8 cellular contexts compared by ENCODE assay signal in the genomic region with DNA sequence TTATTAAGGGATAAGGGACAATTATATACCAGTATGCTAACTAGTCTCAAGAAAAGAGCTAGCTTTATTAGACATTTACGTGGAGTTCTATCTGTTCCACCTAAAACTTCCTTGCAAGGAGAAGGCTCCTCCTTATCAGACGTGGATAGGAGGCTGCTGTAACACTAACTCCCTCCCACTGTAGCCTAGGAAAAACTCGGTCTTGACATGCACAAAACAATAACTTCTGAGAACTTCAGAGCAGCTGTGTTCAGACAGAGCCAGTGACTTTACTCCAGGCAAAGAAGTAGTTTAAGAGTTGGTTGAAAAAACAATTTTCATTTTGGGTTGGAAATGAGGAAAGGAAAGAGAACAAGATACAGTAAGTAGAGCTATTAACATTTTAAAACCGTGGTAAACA. TPM values are rescaled to one million over a fixed set of nuclear protein-coding genes. Genes with fewer than 3 reads are reported as not detected.
DNase-seq lines count a peak whose midpoint lies in the region; ATAC-seq and TF ChIP-seq lines count a peak whose summit lies in the region.

No MANE protein-coding gene starts in this region.

- H3K27me3 ChIP-seq in AG04450 (ENCODE audit: control insufficient read depth, insufficient read depth, low read length) = no peaks in the 10 kb centered on the region

- H3K4me3 ChIP-seq in AG04450 (ENCODE audit: low read depth, low read length) = peak overlapping the region; percentile 84

- no peak for TF ChIP-seq CTCF in AG04450 (IDR thresholded peaks at IDR 0.05; ENCODE audit: low read depth, low read length)

- CTCF ChIA-PET in AG04450 (lab: Charles Lee) = interaction anchor here (0.5 to 4.7 kb wide), 5 partner anchors 11 to 80 kb away, joined by 3 to 25 read pairs (median 5); a partner anchor contains a TSS

- POLR2A ChIA-PET in AG04450 (lab: Yijun Ruan, JAX) = interaction anchor here (1.2 to 1.9 kb wide), 3 partner anchors 10 to 52 kb away, joined by 6 read pairs; a partner anchor contains a TSS

- H3K27ac ChIP-seq in AG04450 (ENCODE audit: low read depth, low read length) (peak overlapping the region; percentile 65), KOPT-K1 (ENCODE audit: low read depth, low read length, poor library complexity, severe bottlenecking) (peak overlapping the region; percentile 20)

- no peaks in the 10 kb centered on the region for H3K36me3 Mint-ChIP-seq in naive B cell

- no peaks in the 10 kb centered on the region for H3K9me3 ChIP-seq in AG04450 (ENCODE audit: control insufficient read depth, insufficient read depth, low read length)
- no peaks in the 10 kb centered on the region for H3K9me3 ChIP-seq in KOPT-K1 (ENCODE audit: insufficient read depth, low read length, poor library complexity, severe bottlenecking)

- peak overlapping the region in 7 of 8 donors; percentile 4 to 99 (median 63) for H3K4me3 Mint-ChIP-seq in naive B cell

- peaks cover 30 to 60% (median 51%) of the 10 kb centered on the region in 3 donors for H3K4me1 Mint-ChIP-seq in naive B cell

- no peaks in the 10 kb centered on the region for H3K27me3 Mint-ChIP-seq in naive B cell

- H3K27ac Mint-ChIP-seq in naive B cell = peak overlapping the region in 4 of 6 donors; percentile 11 to 77 (median 36)

- no peak for ATAC-seq in naive B cell (ENCODE audit: low read depth in 2 of 2)
- ATAC-seq in GM18909 (IDR thresholded peaks at IDR 0.05; ENCODE audit: poor library complexity, unreplicated experiment) = no peak
- no peak for ATAC-seq in GM21423 (IDR thresholded peaks at IDR 0.05; ENCODE audit: unreplicated experiment)

- no peaks in the 10 kb centered on the region for H3K36me3 ChIP-seq in KOPT-K1 (ENCODE audit: insufficient read depth, low read length)

- H3K9me3 Mint-ChIP-seq in naive B cell = no peaks in the 10 kb centered on the region

- DNase-seq in AG04450 (ENCODE audit: low read depth, low spot score) (peak; percentile 24), cerebellar cortex (ENCODE audit: low spot score) (peak; percentile 69), naive B cell (no peak), NOMO-1 treated with DMSO at 0.1 percent for 48 hours (lab: John Stamatoyannopoulos, UW; ENCODE audit: unreplicated experiment) (no peak), DMS53 treated with DMSO at 0.1 percent for 48 hours (lab: John Stamatoyannopoulos, UW; ENCODE audit: unreplicated experiment) (no peak)

RNA-seq across cellular contexts. Expression of a gene that starts 2.7 kb away (rescaled TPM):
- polyA plus RNA-seq in AG04450 (2011; rRNA removed) = 21.7 and 27.1 TPM in 2 replicates
- 29.1 and 46.6 TPM in 2 replicates for polyA minus RNA-seq in AG04450 (2011; rRNA and poly(A)+ RNA removed)
- 10 to 100 TPM; 12.2 to 18.7 (median 16.2) TPM for polyA plus RNA-seq in naive B cell (ENCODE audit: low read depth in 6 of 6)

RNA-seq across cellular contexts. Expression of a gene that starts 52.4 kb away (rescaled TPM):
- 261 and 433 TPM in 2 replicates for polyA plus RNA-seq in AG04450 (2011; rRNA removed)
- polyA minus RNA-seq in AG04450 (2011; rRNA and poly(A)+ RNA removed) = 761 and 1,133 TPM in 2 replicates
- polyA plus RNA-seq in naive B cell (ENCODE audit: low read depth in 6 of 6) = 100 to 1,000 TPM; 491 to 654 (median 582) TPM

Comparison
In these comparisons a context has a peak if more than half of its experiments do, and no peak if none do; other contexts are left out.
1. DNase-seq: peak in AG04450 (single experiment) and cerebellar cortex (single experiment); none in naive B cell (single experiment), NOMO-1 treated with DMSO at 0.1 percent for 48 hours (single experiment) and DMS53 treated with DMSO at 0.1 percent for 48 hours (single experiment).